23 cellular contexts compared by ENCODE assay signal in the genomic region with DNA sequence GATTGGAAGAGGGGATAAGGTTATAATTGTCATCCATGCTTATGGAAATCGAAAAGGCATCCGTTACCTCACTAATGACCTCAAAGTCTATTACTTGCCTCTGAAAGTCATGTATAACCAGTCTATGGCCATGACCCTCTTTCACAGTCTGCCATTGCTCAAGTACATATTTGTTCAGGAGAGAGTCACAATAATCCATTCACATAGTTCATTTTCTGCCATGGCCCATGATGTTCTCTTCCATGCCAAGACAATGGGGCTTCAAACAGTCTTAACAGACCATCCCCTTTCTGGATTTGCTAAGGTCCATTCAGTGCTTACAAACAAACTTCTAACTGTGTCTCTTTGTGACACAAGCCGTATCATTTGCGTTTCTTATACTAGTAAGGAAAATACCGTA.
"Had no signal": no experiment of that assay in that cellular context is flagged by ENCODE, and none has a peak within 500 bp of the region (broad histone marks: within the 10 kb centered on the region; RNA-seq: fewer than 3 reads in every experiment).

No MANE protein-coding gene starts in this region.

- H3K36me3 ChIP-seq: colonic mucosa, esophagus muscularis mucosa, gastroesophageal sphincter, left lung, lower lobe of right lung had no signal

- ATAC-seq: foreskin keratinocyte, gastroesophageal sphincter, heart right ventricle, left cardiac atrium, left lung, left ventricle myocardium superior, lower lobe of right lung, mucosa of descending colon had no signal

- H3K4me1 ChIP-seq: colonic mucosa had no signal

- DNase-seq: cerebellar nuclear complex; colonic mucosa; cortex of kidney; dermis blood vessel endothelial cell; dorsolateral prefrontal cortex; effector CD4-positive, alpha-beta T cell; effector memory CD4-positive, alpha-beta T cell; foreskin keratinocyte; glutamatergic neuron; head of caudate nucleus; heart right ventricle; hippocampal formation; left cardiac atrium; left lung; left ventricle myocardium superior; lower lobe of right lung; mesenchymal stem cell; mucosa of descending colon had no signal

- H3K9me3 ChIP-seq: colonic mucosa, esophagus muscularis mucosa had no signal

- H3K27ac ChIP-seq: colonic mucosa, dorsolateral prefrontal cortex, esophagus muscularis mucosa, foreskin keratinocyte, gastroesophageal sphincter, heart right ventricle, left lung, lower lobe of right lung had no signal

- H3K4me3 ChIP-seq: colonic mucosa, dorsolateral prefrontal cortex, esophagus muscularis mucosa, gastroesophageal sphincter, heart right ventricle, left lung, lower lobe of right lung, mucosa of descending colon had no signal

- FAIRE-seq: endothelial cell of umbilical vein, islet of Langerhans, keratinocyte had no signal

- H3K27me3 ChIP-seq: colonic mucosa, foreskin keratinocyte, left lung had no signal
